Comparison of ENCODE assay signal across 15 cellular contexts in genomic region chrX:76183289-76184057, GRCh38. TPM values are rescaled to one million over a fixed set of nuclear protein-coding genes. Genes with fewer than 3 reads are reported as not detected.
DNase-seq lines count a peak whose midpoint lies in the region; ATAC-seq, FAIRE-seq and TF ChIP-seq lines count a peak whose summit lies in the region.
"Had no signal": no experiment of that assay in that cellular context is flagged by ENCODE, and none has a peak within 500 bp of the region (broad histone marks: within the 10 kb centered on the region; RNA-seq: fewer than 3 reads in every experiment).

No MANE protein-coding gene starts in this region.

- TF ChIP-seq POLR2A in HepG2 (IDR thresholded peaks at IDR 0.05; ENCODE audit: insufficient read depth in 1 of 2, low read depth in 2 of 2, low read length in 2 of 2) (no peak), right lobe of liver (IDR thresholded peaks at IDR 0.05) (no peak)

- POLR2A ChIA-PET in HepG2 (lab: Yijun Ruan, JAX): interaction anchor here (4.7 kb wide), 1 partner anchor 10 kb away, joined by 42 read pairs; the partner anchor contains the start of gene PBDC1
- POLR2A ChIA-PET in activated CD8-positive, alpha-beta T cell treated with anti-CD3 and anti-CD28 coated beads for 36 hours (lab: Charles Lee): interaction anchor here (1.0 kb wide), 1 partner anchor 10 kb away, joined by 3 read pairs; the partner anchor contains the start of gene PBDC1

- no peak overlapping the region for H3K4me3 Mint-ChIP-seq in activated T-helper 1 cell treated with anti-CD3 and anti-CD28 coated beads, Interleukin-12 subunit alpha, Interleukin-12 subunit beta, Interleukin-2, Interleukin-4 antibody, amounts not matched to agents 30 ng/mL and 10 ng/mL and 1 ng/mL, durations not matched to agents 14 hours and 24 hours and 36 hours
- no peak overlapping the region for H3K4me3 Mint-ChIP-seq in activated CD8-positive, alpha-beta T cell treated with anti-CD3 and anti-CD28 coated beads for 36 hours
- H3K4me3 Mint-ChIP-seq: activated CD4-positive, alpha-beta memory T cell treated with anti-CD3 and anti-CD28 coated beads, Interleukin-2, amount 10 ng/mL, durations not matched to agents 7 days and 5 days; T-helper 2 cell treated with Interferon-gamma antibody and Interleukin-4, amounts not matched to agents 5 μg/mL and 100 μg/mL, for 36 hours had no signal

- peaks cover 17% of the 10 kb centered on the region for H3K9me3 Mint-ChIP-seq in activated T-helper 1 cell treated with anti-CD3 and anti-CD28 coated beads, Interleukin-12 subunit alpha, Interleukin-12 subunit beta, Interleukin-2, Interleukin-4 antibody, amounts not matched to agents 30 ng/mL and 10 ng/mL and 1 ng/mL, durations not matched to agents 14 hours and 24 hours and 36 hours
- H3K9me3 Mint-ChIP-seq in activated CD8-positive, alpha-beta T cell treated with anti-CD3 and anti-CD28 coated beads for 36 hours: no peaks in the 10 kb centered on the region

- H3K79me2 ChIP-seq in HepG2 (ENCODE audit: insufficient read depth, low read length): no peaks in the 10 kb centered on the region

- H3K27ac Mint-ChIP-seq in activated T-helper 1 cell treated with anti-CD3 and anti-CD28 coated beads, Interleukin-12 subunit alpha, Interleukin-12 subunit beta, Interleukin-2, Interleukin-4 antibody, amounts not matched to agents 30 ng/mL and 10 ng/mL and 1 ng/mL, durations not matched to agents 14 hours and 24 hours and 36 hours: peak overlapping the region; percentile 55
- no peak overlapping the region for H3K27ac Mint-ChIP-seq in activated CD8-positive, alpha-beta T cell treated with anti-CD3 and anti-CD28 coated beads for 36 hours
- H3K27ac Mint-ChIP-seq: activated CD4-positive, alpha-beta memory T cell treated with anti-CD3 and anti-CD28 coated beads, Interleukin-2, amount 10 ng/mL, durations not matched to agents 7 days and 5 days; T-helper 2 cell treated with Interferon-gamma antibody and Interleukin-4, amounts not matched to agents 5 μg/mL and 100 μg/mL, for 36 hours had no signal

- H3K4me1 ChIP-seq in HepG2 (ENCODE audit: insufficient read depth, low read length): peaks cover 44% of the 10 kb centered on the region
- no peaks in the 10 kb centered on the region for H3K4me1 ChIP-seq in right lobe of liver
- no peaks in the 10 kb centered on the region for H3K4me1 ChIP-seq in foreskin keratinocyte
- H3K4me1 ChIP-seq: esophagus squamous epithelium had no signal

- TF ChIP-seq CTCF in HepG2 (CRISPR knock-in tag; IDR thresholded peaks at IDR 0.05) (no peak), right lobe of liver (IDR thresholded peaks at IDR 0.05) (no peak), foreskin keratinocyte (conservative IDR thresholded peaks at IDR 0.05) (no peak)
- no peak for TF ChIP-seq CTCF in activated CD8-positive, alpha-beta T cell treated with anti-CD3 and anti-CD28 coated beads for 36 hours (IDR thresholded peaks at IDR 0.05)

- H3K27ac ChIP-seq in HepG2 (ENCODE audit: extremely low read length, insufficient read depth, low read length): peak overlapping the region; percentile 55
- H3K27ac ChIP-seq in right lobe of liver: no peak overlapping the region
- H3K27ac ChIP-seq in foreskin keratinocyte: no peak overlapping the region
- H3K27ac ChIP-seq: esophagus squamous epithelium had no signal

- FAIRE-seq in HepG2 (lab: Jason Lieb, UNC): no peak
- FAIRE-seq: GM12878 had no signal

- DNase-seq in HepG2 (ENCODE audit: low spot score) (peak; percentile 59), right lobe of liver (no peak), fibroblast of peridontal ligament (ENCODE audit: extremely low read depth) (peak; percentile 91), NCI-H524 treated with DMSO at 0.1 percent for 48 hours (lab: John Stamatoyannopoulos, UW) (no peak), foreskin keratinocyte (no peak)
- DNase-seq in activated T-helper 1 cell treated with anti-CD3 and anti-CD28 coated beads, Interleukin-12 subunit alpha, Interleukin-12 subunit beta, Interleukin-2, Interleukin-4 antibody, amounts not matched to agents 30 ng/mL and 10 ng/mL and 1 ng/mL, durations not matched to agents 14 hours and 24 hours and 36 hours (ENCODE audit: low spot score): no peak
- no peak for DNase-seq in activated CD4-positive, alpha-beta T cell treated with anti-CD3 and anti-CD28 coated beads for 48 hours
- DNase-seq in activated CD8-positive, alpha-beta T cell treated with anti-CD3 and anti-CD28 coated beads for 36 hours: no peak
- DNase-seq: activated CD4-positive, alpha-beta memory T cell treated with anti-CD3 and anti-CD28 coated beads, Interleukin-2, amount 10 ng/mL, durations not matched to agents 7 days and 5 days; activated naive CD4-positive, alpha-beta T cell; esophagus squamous epithelium; NCI-H524; occipital lobe had no signal

- intact Hi-C loops in HepG2 (cut with micrococcal nuclease; ENCODE audit: unreplicated experiment) (no loop called here), right lobe of liver (cut with DNase I) (no loop called here)
- intact Hi-C loops in activated T-helper 1 cell treated with anti-CD3 and anti-CD28 coated beads, Interleukin-12 subunit alpha, Interleukin-12 subunit beta, Interleukin-2, Interleukin-4 antibody, amounts not matched to agents 30 ng/mL and 10 ng/mL and 1 ng/mL, durations not matched to agents 14 hours and 24 hours and 36 hours (cut with micrococcal nuclease): no loop called here
- intact Hi-C loops in activated CD8-positive, alpha-beta T cell treated with anti-CD3 and anti-CD28 coated beads for 36 hours (cut with micrococcal nuclease): no loop called here

- CTCF ChIA-PET in HepG2 (lab: Yijun Ruan, JAX; ENCODE audit: low intra/inter-chr PET ratio, low total read pairs): no interaction called here
- CTCF ChIA-PET in activated CD8-positive, alpha-beta T cell treated with anti-CD3 and anti-CD28 coated beads for 36 hours (lab: Charles Lee): no interaction called here

- H3K36me3 ChIP-seq in HepG2 (replicated peaks in 1 of 2; ENCODE audit: control insufficient read depth in 1 of 2, insufficient read depth in 2 of 2, low read length in 2 of 2) (peaks cover 0 to 3% of the 10 kb centered on the region in 2 experiments; a peak in 1 of 5 replicates), right lobe of liver (peaks cover 0 to 6% (median 0%) of the 10 kb centered on the region in 4 donors)

- no peaks in the 10 kb centered on the region for H4K20me1 ChIP-seq in HepG2 (ENCODE audit: insufficient read depth, low read length)

- peaks cover 54% of the 10 kb centered on the region for H3K36me3 Mint-ChIP-seq in activated T-helper 1 cell treated with anti-CD3 and anti-CD28 coated beads, Interleukin-12 subunit alpha, Interleukin-12 subunit beta, Interleukin-2, Interleukin-4 antibody, amounts not matched to agents 30 ng/mL and 10 ng/mL and 1 ng/mL, durations not matched to agents 14 hours and 24 hours and 36 hours (ENCODE audit: low read depth)
- H3K36me3 Mint-ChIP-seq in activated CD8-positive, alpha-beta T cell treated with anti-CD3 and anti-CD28 coated beads for 36 hours (ENCODE audit: low read depth): peaks cover 59% of the 10 kb centered on the region

- H3K9me3 ChIP-seq in HepG2 (ENCODE audit: low read length) (no peaks in the 10 kb centered on the region), right lobe of liver (no peaks in the 10 kb centered on the region)
- H3K9me3 ChIP-seq: esophagus squamous epithelium had no signal

- peak overlapping the region; percentile 39 for H3K4me2 ChIP-seq in HepG2 (ENCODE audit: low read depth, low read length)

- H3K4me3 ChIP-seq in HepG2 (replicated peaks in 1 of 3; ENCODE audit: insufficient read depth in 1 of 3, low read depth in 2 of 3, low read length in 3 of 3) (0 out of 6 replicates have a peak overlapping the region, but pooled peaks of 1 of the 3 experiments have one; percentile 23), right lobe of liver (no peak overlapping the region)
- H3K4me3 ChIP-seq: esophagus squamous epithelium, GM12878 had no signal

- no peaks in the 10 kb centered on the region for H3K27me3 ChIP-seq in HepG2 (ENCODE audit: control insufficient read depth in 1 of 2, insufficient read depth in 2 of 2, low read length in 2 of 2)
- H3K27me3 ChIP-seq in right lobe of liver: no peaks in the 10 kb centered on the region
- H3K27me3 ChIP-seq in foreskin keratinocyte: no peaks in the 10 kb centered on the region
- H3K27me3 ChIP-seq: esophagus squamous epithelium had no signal

- no peak for TF ChIP-seq RAD21 in HepG2 (CRISPR knock-in tag; IDR thresholded peaks at IDR 0.05)

- WGBS in HepG2 (ENCODE audit: low lambda C conversion rate): 26% methylated on average over 5 of the region's 8 CpGs
- 82% methylated on average over 5 of the region's 8 CpGs for WGBS in right lobe of liver (ENCODE audit: insufficient coverage, low coverage, low lambda C conversion rate, missing lambda C conversion rate)

- H3K4me1 Mint-ChIP-seq in activated T-helper 1 cell treated with anti-CD3 and anti-CD28 coated beads, Interleukin-12 subunit alpha, Interleukin-12 subunit beta, Interleukin-2, Interleukin-4 antibody, amounts not matched to agents 30 ng/mL and 10 ng/mL and 1 ng/mL, durations not matched to agents 14 hours and 24 hours and 36 hours (ENCODE audit: low read depth): peaks cover 39% of the 10 kb centered on the region
- peaks cover 42% of the 10 kb centered on the region for H3K4me1 Mint-ChIP-seq in activated CD8-positive, alpha-beta T cell treated with anti-CD3 and anti-CD28 coated beads for 36 hours (ENCODE audit: low read depth)

- H2AFZ ChIP-seq in HepG2 (ENCODE audit: low read length): no peak overlapping the region

- no TSS peak for BruUV-seq in HepG2 (replicated peaks; lab: Mats Ljungman, UMichigan)

- H3K27me3 Mint-ChIP-seq in activated T-helper 1 cell treated with anti-CD3 and anti-CD28 coated beads, Interleukin-12 subunit alpha, Interleukin-12 subunit beta, Interleukin-2, Interleukin-4 antibody, amounts not matched to agents 30 ng/mL and 10 ng/mL and 1 ng/mL, durations not matched to agents 14 hours and 24 hours and 36 hours (ENCODE audit: insufficient read depth): no peaks in the 10 kb centered on the region
- no peaks in the 10 kb centered on the region for H3K27me3 Mint-ChIP-seq in activated CD8-positive, alpha-beta T cell treated with anti-CD3 and anti-CD28 coated beads for 36 hours
- H3K27me3 Mint-ChIP-seq: activated CD4-positive, alpha-beta memory T cell treated with anti-CD3 and anti-CD28 coated beads, Interleukin-2, amount 10 ng/mL, durations not matched to agents 7 days and 5 days had no signal

- peak; percentile 77 for ATAC-seq in HepG2
- ATAC-seq in right lobe of liver: no peak
- ATAC-seq in activated CD8-positive, alpha-beta T cell treated with anti-CD3 and anti-CD28 coated beads for 36 hours: no peak
- no peak for ATAC-seq in foreskin keratinocyte
- ATAC-seq: GM12878 had no signal

- no peak overlapping the region for H3K9ac ChIP-seq in HepG2 (ENCODE audit: insufficient read depth, low read depth, low read length)

- in situ Hi-C loops in HepG2 (cut with HindIII; ENCODE audit: extremely low pct_ligation_motif_present, low pct_unique_long_range_greater_than_20kb): no loop called here

- TF ChIP-seq EP300 in HepG2 (IDR thresholded peaks at IDR 0.05; ENCODE audit: low read depth in 2 of 2, low read length in 2 of 2) (no peak; a peak in 1 of 4 replicates), HepG2 (CRISPR knock-in tag; IDR thresholded peaks at IDR 0.05; ENCODE audit: borderline replicate concordance) (no peak)

RNA-seq across cellular contexts. Expression of gene PBDC1, which starts 10.6 kb away (rescaled TPM):
- total RNA-seq in HepG2 (2016; rRNA removed; fragmentation: Illumina TruSeq; extraction: Trizol): 24.7 and 43.4 TPM in 2 replicates
- 4.4 and 4.7 TPM in 2 replicates for total RNA-seq in HepG2 (2016; cell fraction: cytosol; rRNA removed; fragmentation: Illumina TruSeq; extraction: Trizol; ENCODE audit: low read depth)
- total RNA-seq in HepG2 (2016; cell fraction: insoluble cytoplasmic fraction; rRNA removed; fragmentation: Illumina TruSeq; extraction: Trizol): 26.3 and 44.5 TPM in 2 replicates
- total RNA-seq in HepG2 (2016; cell fraction: membrane; rRNA removed; fragmentation: Illumina TruSeq; extraction: Trizol): 7.1 and 7.5 TPM in 2 replicates
- total RNA-seq in HepG2 (2016; cell fraction: nucleus; rRNA removed; fragmentation: Illumina TruSeq; extraction: Trizol): 13.4 and 16.7 TPM in 2 replicates
- 22.2 and 22.8 TPM in 2 replicates for polyA plus RNA-seq in HepG2 (2011; rRNA removed)
- 16.4 and 23.1 TPM in 2 replicates for polyA plus RNA-seq in HepG2 (2011; cell fraction: cytosol; rRNA removed)
- 6.7 and 9.0 TPM in 2 replicates for polyA plus RNA-seq in HepG2 (2011; cell fraction: nucleus; rRNA removed)
- polyA plus RNA-seq in HepG2 (2012): 38.3 and 44.2 TPM in 2 replicates
- polyA plus RNA-seq in HepG2 (2016; cell fraction: cytosol; fragmentation: Illumina TruSeq; extraction: Trizol; ENCODE audit: low read depth): 6.5 TPM in 2 replicates
- 76.8 and 85.6 TPM in 2 replicates for polyA plus RNA-seq in HepG2 (2016; cell fraction: insoluble cytoplasmic fraction; fragmentation: Illumina TruSeq; extraction: Trizol; ENCODE audit: low read depth)
- polyA plus RNA-seq in HepG2 (2016; cell fraction: membrane; fragmentation: Illumina TruSeq; extraction: Trizol; ENCODE audit: low read depth): 7.2 and 10.0 TPM in 2 replicates
- 28.3 and 28.6 TPM in 2 replicates for polyA plus RNA-seq in HepG2 (2016; cell fraction: nucleus; fragmentation: Illumina TruSeq; extraction: Trizol; ENCODE audit: insufficient read depth, low read depth)
- polyA minus RNA-seq in HepG2 (2011; rRNA and poly(A)+ RNA removed; ENCODE audit: low replicate concordance): 20.6 TPM in 1 of 2 replicates, not detected in the other
- 10.9 and 12.7 TPM in 2 replicates for polyA minus RNA-seq in HepG2 (2011; cell fraction: cytosol; rRNA and poly(A)+ RNA removed)
- polyA minus RNA-seq in HepG2 (2011; cell fraction: nucleus; rRNA and poly(A)+ RNA removed): 6.2 and 7.6 TPM in 2 replicates
- 10 to 100 TPM; 11.9 to 20.6 (median 14.6) TPM for total RNA-seq in right lobe of liver
- 43.4 and 44.9 TPM in 2 replicates for total RNA-seq in activated T-helper 1 cell treated with anti-CD3 and anti-CD28 coated beads, Interleukin-12 subunit alpha, Interleukin-12 subunit beta, Interleukin-2, Interleukin-4 antibody, amounts not matched to agents 30 ng/mL and 10 ng/mL and 1 ng/mL, durations not matched to agents 14 hours and 24 hours and 36 hours
- total RNA-seq in activated CD8-positive, alpha-beta T cell treated with anti-CD3 and anti-CD28 coated beads for 36 hours: 10 to 100 TPM; 33.4 to 36.1 TPM
- 24.1 and 34.9 TPM in 2 replicates for total RNA-seq in foreskin keratinocyte
- 41.7 and 48.6 TPM in 2 replicates for polyA plus RNA-seq in foreskin keratinocyte

Comparison
In these comparisons a context has a peak if more than half of its experiments do, and no peak if none do; other contexts are left out.
1. DNase-seq: peak in HepG2 (single experiment) and fibroblast of peridontal ligament (single experiment); none in right lobe of liver (0 of 3), activated T-helper 1 cell treated with anti-CD3 and anti-CD28 coated beads, Interleukin-12 subunit alpha, Interleukin-12 subunit beta, Interleukin-2, Interleukin-4 antibody, amounts not matched to agents 30 ng/mL and 10 ng/mL and 1 ng/mL, durations not matched to agents 14 hours and 24 hours and 36 hours (single experiment), activated CD4-positive, alpha-beta T cell treated with anti-CD3 and anti-CD28 coated beads for 48 hours (single experiment), NCI-H524 treated with DMSO at 0.1 percent for 48 hours (single experiment), activated CD8-positive, alpha-beta T cell treated with anti-CD3 and anti-CD28 coated beads for 36 hours (single experiment) and foreskin keratinocyte (0 of 2).